ENCODE assay signal across 8 cellular contexts in the genomic region with DNA sequence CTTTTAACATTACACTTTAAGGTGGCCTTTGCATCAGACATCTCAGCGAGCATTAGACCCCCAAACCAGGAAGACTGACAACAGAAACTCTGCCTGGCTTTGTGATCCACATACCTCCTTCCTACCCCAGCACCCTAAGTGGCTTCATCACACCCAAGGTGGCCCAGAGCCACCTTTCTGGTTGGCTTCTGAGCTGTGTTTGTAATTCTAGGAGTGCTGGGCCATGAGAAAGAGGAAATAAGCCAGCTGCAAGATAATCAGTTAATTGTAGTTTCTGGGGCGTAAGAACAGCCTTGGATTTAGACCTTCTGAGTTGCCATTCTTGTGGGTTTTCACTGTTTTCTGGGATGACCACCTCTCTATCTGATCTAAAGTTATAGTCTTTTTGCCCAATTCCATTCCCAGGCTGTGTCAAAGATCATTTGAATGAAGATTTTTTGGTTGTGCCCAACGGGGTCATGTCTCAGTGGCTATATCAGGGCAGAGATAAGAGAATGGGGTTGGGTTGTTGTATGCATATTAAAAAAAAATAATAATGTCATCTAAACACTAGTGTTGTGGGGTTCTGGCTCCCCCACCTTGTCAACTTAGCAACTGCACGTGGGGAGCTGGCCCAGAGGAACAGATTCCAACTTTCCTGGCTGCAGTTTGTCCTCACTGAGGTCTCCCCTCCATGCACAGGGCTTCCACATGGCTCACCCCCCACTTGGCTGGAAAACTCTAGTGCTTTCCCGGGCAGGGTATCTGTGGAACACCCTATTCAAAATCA.
A peak's percentile ranks its signal among the peaks of the same experiment; 100 is the strongest.
DNase-seq lines count a peak whose midpoint lies in the region; ATAC-seq and TF ChIP-seq lines count a peak whose summit lies in the region.

No MANE protein-coding gene starts in this region.

- no peaks in the 10 kb centered on the region for H3K36me3 Mint-ChIP-seq in activated T-helper 2 cell treated with anti-CD3 and anti-CD28 coated beads, Interferon-gamma antibody, Interleukin-2, Interleukin-4, amounts not matched to agents 10 μg/mL and 5 μg/mL and 100 μg/mL, durations not matched to agents 14 hours and 24 hours and 36 hours (ENCODE audit: low read depth)

- TF ChIP-seq CTCF in VCaP (conservative IDR thresholded peaks at IDR 0.05): peak; percentile 56

- no peaks in the 10 kb centered on the region for H3K4me1 Mint-ChIP-seq in activated T-helper 2 cell treated with anti-CD3 and anti-CD28 coated beads, Interferon-gamma antibody, Interleukin-2, Interleukin-4, amounts not matched to agents 10 μg/mL and 5 μg/mL and 100 μg/mL, durations not matched to agents 14 hours and 24 hours and 36 hours (ENCODE audit: low read depth)

- no peak overlapping the region for H3K27ac Mint-ChIP-seq in activated T-helper 2 cell treated with anti-CD3 and anti-CD28 coated beads, Interferon-gamma antibody, Interleukin-2, Interleukin-4, amounts not matched to agents 10 μg/mL and 5 μg/mL and 100 μg/mL, durations not matched to agents 14 hours and 24 hours and 36 hours

- peak; percentile 1 for DNase-seq in stimulated activated CD4-positive, alpha-beta T cell treated with anti-CD3 and anti-CD28 coated beads, Interleukin-15, amount 100 ng/mL, for 24 hours
- DNase-seq in stimulated activated CD4-positive, alpha-beta T cell treated with anti-CD3 and anti-CD28 coated beads, Interleukin-4, amount 100 ng/mL, for 24 hours: no peak
- DNase-seq in hepatic stellate cell (ENCODE audit: low spot score): peak; percentile 27
- DNase-seq in activated T-helper 2 cell treated with anti-CD3 and anti-CD28 coated beads, Interferon-gamma antibody, Interleukin-2, Interleukin-4, amounts not matched to agents 10 μg/mL and 5 μg/mL and 100 μg/mL, durations not matched to agents 14 hours and 24 hours and 36 hours (ENCODE audit: low spot score): no peak
- no peak for DNase-seq in epidermal melanocyte (ENCODE audit: insufficient read length, low spot score)

- no peak overlapping the region for H3K27ac ChIP-seq in VCaP

- intact Hi-C loops in activated T-helper 2 cell treated with anti-CD3 and anti-CD28 coated beads, Interferon-gamma antibody, Interleukin-2, Interleukin-4, amounts not matched to agents 10 μg/mL and 5 μg/mL and 100 μg/mL, durations not matched to agents 14 hours and 24 hours and 36 hours (cut with micrococcal nuclease): no loop called here

- no peaks in the 10 kb centered on the region for H3K27me3 Mint-ChIP-seq in activated T-helper 2 cell treated with anti-CD3 and anti-CD28 coated beads, Interferon-gamma antibody, Interleukin-2, Interleukin-4, amounts not matched to agents 10 μg/mL and 5 μg/mL and 100 μg/mL, durations not matched to agents 14 hours and 24 hours and 36 hours (ENCODE audit: low read depth)

- no peak for ATAC-seq in GM18861 (IDR thresholded peaks at IDR 0.05; ENCODE audit: unreplicated experiment)
- ATAC-seq in GM18511 (IDR thresholded peaks at IDR 0.05; ENCODE audit: unreplicated experiment): no peak

- H3K9me3 Mint-ChIP-seq in activated T-helper 2 cell treated with anti-CD3 and anti-CD28 coated beads, Interferon-gamma antibody, Interleukin-2, Interleukin-4, amounts not matched to agents 10 μg/mL and 5 μg/mL and 100 μg/mL, durations not matched to agents 14 hours and 24 hours and 36 hours: no peaks in the 10 kb centered on the region

- H3K4me3 Mint-ChIP-seq in activated T-helper 2 cell treated with anti-CD3 and anti-CD28 coated beads, Interferon-gamma antibody, Interleukin-2, Interleukin-4, amounts not matched to agents 10 μg/mL and 5 μg/mL and 100 μg/mL, durations not matched to agents 14 hours and 24 hours and 36 hours (ENCODE audit: low read depth): no peak overlapping the region

Comparison
In these comparisons a context has a peak if more than half of its experiments do, and no peak if none do; other contexts are left out.
1. DNase-seq: peak in stimulated activated CD4-positive, alpha-beta T cell treated with anti-CD3 and anti-CD28 coated beads, Interleukin-15, amount 100 ng/mL, for 24 hours (single experiment) and hepatic stellate cell (single experiment); none in stimulated activated CD4-positive, alpha-beta T cell treated with anti-CD3 and anti-CD28 coated beads, Interleukin-4, amount 100 ng/mL, for 24 hours (single experiment), activated T-helper 2 cell treated with anti-CD3 and anti-CD28 coated beads, Interferon-gamma antibody, Interleukin-2, Interleukin-4, amounts not matched to agents 10 μg/mL and 5 μg/mL and 100 μg/mL, durations not matched to agents 14 hours and 24 hours and 36 hours (single experiment) and epidermal melanocyte (single experiment).